Comparison of ENCODE assay signal across 15 cellular contexts in the genomic region with DNA sequence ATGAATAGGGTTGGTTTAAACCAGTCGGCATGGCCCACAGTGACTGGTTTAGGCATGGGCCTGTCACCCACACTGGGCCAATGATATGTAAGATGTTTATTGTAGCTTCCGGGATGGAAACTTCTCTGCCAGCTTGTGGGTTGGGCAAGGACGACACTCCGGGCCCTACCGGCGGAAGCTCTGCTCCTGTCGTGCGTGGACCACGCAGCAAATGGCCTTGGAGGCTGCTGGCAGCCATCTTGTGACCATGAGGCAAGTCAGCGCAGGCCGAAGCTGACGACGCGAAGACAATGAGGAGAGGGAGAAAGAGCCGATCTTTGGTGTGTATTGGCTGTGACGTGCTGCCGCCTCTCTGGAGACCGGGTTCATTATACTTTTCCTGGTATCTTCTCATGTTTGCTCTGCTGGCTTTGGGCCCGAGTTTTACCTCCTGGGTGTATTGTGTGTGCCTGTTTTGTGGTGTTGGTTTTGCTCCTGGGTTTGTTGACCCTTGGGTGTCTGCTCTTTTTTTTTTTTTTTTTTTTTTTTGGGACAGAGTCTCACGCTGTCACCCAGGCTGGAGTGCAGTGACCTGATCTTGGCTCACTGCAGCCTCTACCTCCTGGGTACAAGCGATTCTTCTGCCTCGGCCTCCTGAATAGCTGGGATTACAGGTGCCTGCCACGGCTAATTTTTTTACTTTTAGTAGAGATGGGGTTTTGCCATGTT. TPM values are rescaled to one million over a fixed set of nuclear protein-coding genes. Genes with fewer than 3 reads are reported as not detected.
DNase-seq lines count a peak whose midpoint lies in the region; ATAC-seq and TF ChIP-seq lines count a peak whose summit lies in the region.
"Had no signal": no experiment of that assay in that cellular context is flagged by ENCODE, and none has a peak within 500 bp of the region (broad histone marks: within the 10 kb centered on the region; RNA-seq: fewer than 3 reads in every experiment).

No MANE protein-coding gene starts in this region.

- WGBS in transverse colon (ENCODE audit: low coverage in 1 of 2), 2 donors: 57% methylated on average over 23 of the region's 23 CpGs; no CpG with 5 or more reads in 1 of the 2 donors

- TF ChIP-seq POLR2A in transverse colon (IDR thresholded peaks at IDR 0.05): peak; percentile 29

- in situ Hi-C loops in transverse colon (cut with MboI; ENCODE audit: low pct_ligation_motif_present in 1 of 4, low pct_unique_long_range_greater_than_20kb in 1 of 4, low sequenced_read_pairs in 3 of 4): no loop called here

- intact Hi-C loops in transverse colon (cut with DNase I; ENCODE audit: low total_unique reads): no loop called here

- no peaks in the 10 kb centered on the region for H3K9me3 ChIP-seq in transverse colon
- H3K9me3 ChIP-seq: gastroesophageal sphincter had no signal

- H3K4me3 ChIP-seq in transverse colon: no peak overlapping the region
- H3K4me3 ChIP-seq in H7 (ENCODE audit: insufficient read depth, low read depth, low read length): no peak overlapping the region
- H3K4me3 ChIP-seq: gastroesophageal sphincter, PC-9 had no signal

- peaks cover 7 to 21% (median 18%) of the 10 kb centered on the region in 4 donors for H3K4me1 ChIP-seq in transverse colon

- peak in 1 of 5 experiments; percentile 21 for TF ChIP-seq CTCF in transverse colon (IDR thresholded peaks at IDR 0.05)

- H3K27me3 ChIP-seq in transverse colon (peaks cover 23% of the 10 kb centered on the region), H7 (ENCODE audit: control insufficient read depth, insufficient read depth, low read length) (no peaks in the 10 kb centered on the region)

- peak; percentile 23 for DNase-seq in NCI-H1105 (lab: John Stamatoyannopoulos, UW)
- peak; percentile 38 for DNase-seq in NCI-H748 treated with DMSO at 0.1 percent for 48 hours (lab: John Stamatoyannopoulos, UW)
- peak; percentile 78 for DNase-seq in transverse colon
- DNase-seq in stimulated activated CD4-positive, alpha-beta T cell treated with anti-CD3 and anti-CD28 coated beads, Interleukin-4, amount 100 ng/mL, for 24 hours: no peak
- no peak for DNase-seq in H7
- DNase-seq: activated CD8-positive, alpha-beta T cell treated with anti-CD3 and anti-CD28 coated beads for 36 hours; activated gamma-delta T cell; DND-41; natural killer cell; NCI-H510A treated with DMSO at 0.1 percent for 48 hours; retina had no signal

- ATAC-seq in esophagus mucosa (peak; percentile 38), HG03520 (IDR thresholded peaks at IDR 0.05; ENCODE audit: unreplicated experiment) (no peak)
- ATAC-seq: activated CD8-positive, alpha-beta T cell treated with anti-CD3 and anti-CD28 coated beads for 36 hours; gastroesophageal sphincter; natural killer cell had no signal

- no peak for TF ChIP-seq EP300 in transverse colon (IDR thresholded peaks at IDR 0.05; ENCODE audit: low read depth)

- H3K27ac ChIP-seq in transverse colon: peak overlapping the region; percentile 58 to 81 (median 65)
- H3K27ac ChIP-seq: gastroesophageal sphincter, PC-9 had no signal

- H3K36me3 ChIP-seq in transverse colon (no peaks in the 10 kb centered on the region), H7 (replicated peaks; ENCODE audit: control insufficient read depth, insufficient read depth, low read length) (no peaks in the 10 kb centered on the region)
- H3K36me3 ChIP-seq: gastroesophageal sphincter had no signal

RNA-seq across cellular contexts. Expression of gene SLC25A10, which starts 15.4 kb away (rescaled TPM):
- total RNA-seq in esophagus mucosa: 37.2 TPM
- 10 to 100 TPM; 25.1 to 64.8 (median 46.6) TPM for total RNA-seq in transverse colon
- total RNA-seq in H7 (2014; rRNA removed; shearing (Covaris generic)): 50.6 and 56.7 TPM in 2 replicates

RNA-seq across cellular contexts. Expression of gene MRPL12, which starts 24.3 kb away (rescaled TPM):
- total RNA-seq in esophagus mucosa (89.5 TPM), transverse colon (100 to 1,000 TPM in 3 of 4 donors, 10 to 100 TPM in 1; 75.4 to 206 (median 114) TPM)
- total RNA-seq in H7 (2014; rRNA removed; shearing (Covaris generic)): 32.3 and 35.9 TPM in 2 replicates

RNA-seq across cellular contexts. Expression of gene HGS, which starts 43.7 kb away (rescaled TPM):
- total RNA-seq in esophagus mucosa (62.5 TPM), transverse colon (100 to 1,000 TPM in 3 of 4 donors, 10 to 100 TPM in 1; 96.1 to 205 (median 150) TPM)
- total RNA-seq in H7 (2014; rRNA removed; shearing (Covaris generic)): 119 and 133 TPM in 2 replicates

RNA-seq across cellular contexts. Expression of gene ARL16, which starts 43.9 kb away (rescaled TPM):
- total RNA-seq in esophagus mucosa (24.3 TPM), transverse colon (10 to 100 TPM; 16.3 to 52.0 (median 33.1) TPM)
- total RNA-seq in H7 (2014; rRNA removed; shearing (Covaris generic)): 47.4 and 74.6 TPM in 2 replicates

Comparison
In these comparisons a context has a peak if more than half of its experiments do, and no peak if none do; other contexts are left out.
1. DNase-seq: peak in NCI-H1105 (single experiment), NCI-H748 treated with DMSO at 0.1 percent for 48 hours (single experiment) and transverse colon (single experiment); none in stimulated activated CD4-positive, alpha-beta T cell treated with anti-CD3 and anti-CD28 coated beads, Interleukin-4, amount 100 ng/mL, for 24 hours (single experiment) and H7 (single experiment).